In the genomic region with DNA sequence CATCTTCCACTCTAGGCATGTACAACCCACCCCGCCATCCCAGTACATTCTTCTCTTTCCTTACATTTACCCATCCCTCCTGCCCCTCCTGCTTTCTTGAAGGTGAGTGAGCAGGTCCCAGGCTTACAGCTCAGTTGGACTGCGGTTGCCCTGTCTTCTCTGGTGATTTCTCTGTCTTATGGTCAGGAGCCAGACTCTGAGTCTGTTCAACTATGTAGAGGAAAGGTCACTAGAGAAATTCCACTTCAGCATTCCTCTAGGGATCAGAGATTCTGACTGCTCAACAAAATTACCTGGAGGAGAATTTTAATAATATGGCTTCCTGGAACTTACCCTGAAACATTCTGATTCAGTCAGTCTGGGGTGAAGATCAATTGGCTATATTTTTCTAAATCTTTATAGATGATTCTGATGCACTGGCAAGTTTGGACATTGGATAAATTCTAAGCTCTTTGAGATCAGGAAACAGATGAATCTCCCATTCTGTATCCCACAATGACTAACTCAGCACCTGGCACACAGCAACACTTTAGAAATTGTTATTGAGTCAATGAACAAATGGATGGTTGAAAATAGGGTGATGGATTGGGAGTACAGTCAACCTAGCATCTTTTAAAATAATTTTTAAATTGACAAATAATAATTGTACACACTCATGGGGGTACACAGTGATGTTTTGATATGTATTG, we compare ENCODE assay signal across 12 cellular contexts.
DNase-seq lines count a peak whose midpoint lies in the region; TF ChIP-seq lines count a peak whose summit lies in the region.
"Had no signal": no experiment of that assay in that cellular context is flagged by ENCODE, and none has a peak within 500 bp of the region (broad histone marks: within the 10 kb centered on the region; RNA-seq: fewer than 3 reads in every experiment).

No MANE protein-coding gene starts in this region.

- peak overlapping the region; percentile 97 for H2BK5ac ChIP-seq in trophoblast cell (ENCODE audit: low read depth, low read length, poor library complexity)

- POLR2A ChIA-PET in OCI-LY7 (lab: Charles Lee) = interaction anchor here (0.8 to 6.8 kb wide), 14 partner anchors 8 to 168 kb away, joined by 3 to 64 read pairs (median 3); no protein-coding TSS in a partner anchor

- H3K27ac ChIP-seq in DOHH2 (ENCODE audit: low read depth, low read length) = peak overlapping the region; percentile 94; the same call in 1 of the 2 replicates
- peak overlapping the region; percentile 93 for H3K27ac ChIP-seq in OCI-LY7 (ENCODE audit: low read depth, low read length, poor library complexity, severe bottlenecking)
- peak overlapping the region; percentile 95 for H3K27ac ChIP-seq in trophoblast cell (ENCODE audit: low read depth, low read length)

- no peaks in the 10 kb centered on the region for H3K9me3 ChIP-seq in DOHH2 (ENCODE audit: control insufficient read depth, insufficient read depth, low read length)
- H3K9me3 ChIP-seq in OCI-LY7 (ENCODE audit: low read length) = no peaks in the 10 kb centered on the region
- no peaks in the 10 kb centered on the region for H3K9me3 ChIP-seq in trophoblast cell (ENCODE audit: insufficient read depth, low read depth, low read length)
- H3K9me3 ChIP-seq: spleen had no signal

- no peak overlapping the region for H3K4ac ChIP-seq in trophoblast cell (ENCODE audit: low read depth, low read length)

- H4K12ac ChIP-seq in trophoblast cell (ENCODE audit: low read depth, low read length) = no peak overlapping the region

- TF ChIP-seq CTCF in DOHH2 (IDR thresholded peaks at IDR 0.05; ENCODE audit: low read depth, low read length, poor library complexity, severe bottlenecking) = no peak
- no peak for TF ChIP-seq CTCF in OCI-LY7 (conservative IDR thresholded peaks at IDR 0.05; ENCODE audit: low read length)
- no peak for TF ChIP-seq CTCF in epithelial cell of esophagus (IDR thresholded peaks at IDR 0.05; ENCODE audit: insufficient read depth, low read depth, low read length, missing control alignments)

- no peaks in the 10 kb centered on the region; the same call in 1 of the 2 replicates for H3K36me3 ChIP-seq in DOHH2 (ENCODE audit: control insufficient read depth, low read length)
- no peaks in the 10 kb centered on the region for H3K36me3 ChIP-seq in OCI-LY7 (ENCODE audit: insufficient read depth, low read length)
- H3K36me3 ChIP-seq in trophoblast cell (ENCODE audit: control insufficient read depth in 1 of 2, insufficient read depth in 2 of 2, low read length in 2 of 2) = no peaks in the 10 kb centered on the region
- H3K36me3 ChIP-seq: spleen had no signal

- H3K9ac ChIP-seq in trophoblast cell (ENCODE audit: low read length) = no peak overlapping the region

- no peak overlapping the region for H2AK5ac ChIP-seq in trophoblast cell (ENCODE audit: low read length)

- no peak overlapping the region for H3K18ac ChIP-seq in trophoblast cell (ENCODE audit: low read length)

- no peak overlapping the region for H3K14ac ChIP-seq in trophoblast cell (ENCODE audit: low read length)

- no peak for DNase-seq in OCI-LY7 (ENCODE audit: low spot score)
- DNase-seq in epithelial cell of esophagus (ENCODE audit: low read depth) = peak; percentile 75
- peak; percentile 56 to 82 for DNase-seq in trophoblast cell
- no peak for DNase-seq in NCI-H1048 (lab: John Stamatoyannopoulos, UW)
- no peak for DNase-seq in mesenteric fat pad (ENCODE audit: low spot score)
- DNase-seq in SW 1271 (lab: John Stamatoyannopoulos, UW) = no peak
- DNase-seq in NCI-H526 (lab: John Stamatoyannopoulos, UW) = no peak
- DNase-seq: activated CD4-positive, CD25-positive, alpha-beta regulatory T cell treated with anti-CD3 and anti-CD28 coated beads, Interleukin-2, amount 50 U/mL, for 72 hours; H7; NCI-H1105; spleen had no signal

- no peak overlapping the region for H3K4me3 ChIP-seq in DOHH2 (ENCODE audit: low read length)
- H3K4me3 ChIP-seq in OCI-LY7 (ENCODE audit: low read depth, low read length, poor library complexity, severe bottlenecking) = no peak overlapping the region
- H3K4me3 ChIP-seq in epithelial cell of esophagus (ENCODE audit: low read length) = no peak overlapping the region
- no peak overlapping the region for H3K4me3 ChIP-seq in trophoblast cell (ENCODE audit: low read depth, low read length)
- H3K4me3 ChIP-seq: spleen had no signal

- no peak overlapping the region for H4K8ac ChIP-seq in trophoblast cell (ENCODE audit: low read depth, low read length)

- BruUV-seq in OCI-LY7 (replicated peaks; lab: Mats Ljungman, UMichigan) = no TSS peak

- H3K79me2 ChIP-seq in DOHH2 (ENCODE audit: control insufficient read depth, low read length) (no peaks in the 10 kb centered on the region), OCI-LY7 (ENCODE audit: insufficient read depth, low read depth, low read length) (no peaks in the 10 kb centered on the region), trophoblast cell (ENCODE audit: control insufficient read depth, insufficient read depth, low read length, poor library complexity) (peaks cover 29% of the 10 kb centered on the region)

- peaks cover 94% of the 10 kb centered on the region for H3K4me1 ChIP-seq in DOHH2 (ENCODE audit: control insufficient read depth, low read length)
- peaks cover 77% of the 10 kb centered on the region for H3K4me1 ChIP-seq in OCI-LY7 (ENCODE audit: insufficient read depth, low read length, poor library complexity, severe bottlenecking)
- H3K4me1 ChIP-seq in trophoblast cell (ENCODE audit: control insufficient read depth in 1 of 2, insufficient read depth in 2 of 2, low read length in 2 of 2) = peaks cover 54 to 70% of the 10 kb centered on the region in 2 experiments

- CTCF ChIA-PET in OCI-LY7 (lab: Charles Lee; ENCODE audit: unreplicated experiment) = interaction anchor here (0.5 to 1.0 kb wide), 3 partner anchors 9 to 1976 kb away, joined by 3 to 11 read pairs (median 4); no protein-coding TSS in a partner anchor

- intact Hi-C loops in OCI-LY7 (cut with micrococcal nuclease; ENCODE audit: unreplicated experiment) = loop anchor here (5.0 kb wide), 2 partner anchors 146 to 166 kb away; no protein-coding TSS in a partner anchor

- H2BK120ac ChIP-seq in trophoblast cell (ENCODE audit: insufficient read depth, low read length, poor library complexity) = peak overlapping the region; percentile 99

- no peak overlapping the region for H3K4me2 ChIP-seq in DOHH2 (ENCODE audit: low read length)
- no peak overlapping the region for H3K4me2 ChIP-seq in OCI-LY7 (ENCODE audit: low read length)
- no peak overlapping the region for H3K4me2 ChIP-seq in trophoblast cell (ENCODE audit: low read length)

- peak overlapping the region; percentile 53 for H4K91ac ChIP-seq in trophoblast cell (ENCODE audit: low read depth, low read length)

- H2AFZ ChIP-seq in OCI-LY7 (ENCODE audit: low read length) (no peak overlapping the region; the same call in 1 of the 2 replicates), trophoblast cell (ENCODE audit: insufficient read depth, low read length, poor library complexity) (no peak overlapping the region)

- no peak overlapping the region for H3K23ac ChIP-seq in trophoblast cell (ENCODE audit: low read length)

- H4K20me1 ChIP-seq in DOHH2 (ENCODE audit: control insufficient read depth, insufficient read depth, low read depth, low read length) = no peaks in the 10 kb centered on the region
- H4K20me1 ChIP-seq in OCI-LY7 (ENCODE audit: insufficient read depth, low read length) = no peaks in the 10 kb centered on the region

- no peaks in the 10 kb centered on the region; the same call in 1 of the 2 replicates for H3F3A ChIP-seq in DOHH2 (ENCODE audit: control insufficient read depth, insufficient read depth)

- H2BK12ac ChIP-seq in trophoblast cell (ENCODE audit: low read length) = peak overlapping the region; percentile 75

- no CpG with 5 or more reads among the region's 2 CpGs for WGBS in trophoblast cell (ENCODE audit: extremely low coverage, insufficient coverage, insufficient read length)

- H3K9me2 ChIP-seq in DOHH2 (replicated peaks; ENCODE audit: control insufficient read depth, low read length) (no peaks in the 10 kb centered on the region), OCI-LY7 (ENCODE audit: insufficient read depth, low read length) (no peaks in the 10 kb centered on the region)

- H3K79me1 ChIP-seq in trophoblast cell (ENCODE audit: low read length) = peaks cover 76% of the 10 kb centered on the region

- H3K27me3 ChIP-seq in DOHH2 (ENCODE audit: control insufficient read depth, low read length) (no peaks in the 10 kb centered on the region), trophoblast cell (ENCODE audit: insufficient read depth, low read length) (no peaks in the 10 kb centered on the region)
- H3K27me3 ChIP-seq: spleen had no signal

Comparison
In these comparisons a context has a peak if more than half of its experiments do, and no peak if none do; other contexts are left out.
1. DNase-seq: peak in epithelial cell of esophagus (single experiment) and trophoblast cell (2 of 2); none in OCI-LY7 (single experiment), NCI-H1048 (single experiment), mesenteric fat pad (single experiment), SW 1271 (0 of 2) and NCI-H526 (0 of 2).
2. Peak in every context shown above with its lines, with median percentiles within 50 percentile points of each other: H3K27ac ChIP-seq.